In genomic region chr1:42686418-42686817, GRCh38 we compare ENCODE assay signal across 14 cellular contexts. TPM values are rescaled to one million over a fixed set of nuclear protein-coding genes. Genes with fewer than 3 reads are reported as not detected.
A peak's percentile ranks its signal among the peaks of the same experiment; 100 is the strongest.
DNase-seq lines count a peak whose midpoint lies in the region; ATAC-seq and TF ChIP-seq lines count a peak whose summit lies in the region.
"Had no signal": no experiment of that assay in that cellular context is flagged by ENCODE, and none has a peak within 500 bp of the region (broad histone marks: within the 10 kb centered on the region; RNA-seq: fewer than 3 reads in every experiment).

No MANE protein-coding gene starts in this region.

- no peak overlapping the region for H3K4ac ChIP-seq in H9 (ENCODE audit: low read depth, low read length)

- H4K5ac ChIP-seq in H9 (ENCODE audit: insufficient read length, low read depth, low read length), result no peak overlapping the region

- H3K4me3 ChIP-seq in CD4-positive, alpha-beta memory T cell (ENCODE audit: low read length in 2 of 2), result no peak overlapping the region
- H3K4me3 ChIP-seq in dorsolateral prefrontal cortex, result no peak overlapping the region
- no peak overlapping the region for H3K4me3 ChIP-seq in uterus

- peaks cover 0 to 5% (median 0%) of the 10 kb centered on the region in 8 donors for H3K9me3 Mint-ChIP-seq in CD4-positive, alpha-beta memory T cell
- H3K9me3 Mint-ChIP-seq in H9 (no peaks in the 10 kb centered on the region), memory B cell (no peaks in the 10 kb centered on the region)
- no peaks in the 10 kb centered on the region for H3K9me3 Mint-ChIP-seq in activated CD4-positive, alpha-beta memory T cell treated with anti-CD3 and anti-CD28 coated beads, Interleukin-2, amount 10 ng/mL, durations not matched to agents 7 days and 5 days

- no peaks in the 10 kb centered on the region for H3K9me3 ChIP-seq in CD4-positive, alpha-beta memory T cell (ENCODE audit: control insufficient read depth in 1 of 2, low read length in 2 of 2)
- H3K9me3 ChIP-seq in H9 (ENCODE audit: control insufficient read depth, low read depth, low read length), result no peaks in the 10 kb centered on the region
- H3K9me3 ChIP-seq in uterus, result no peaks in the 10 kb centered on the region

- H2AK5ac ChIP-seq in H9 (ENCODE audit: insufficient read length, low read length), result no peak overlapping the region

- no peak overlapping the region for H2BK20ac ChIP-seq in H9 (ENCODE audit: low read depth, low read length, poor library complexity, severe bottlenecking)

- H3K27me3 Mint-ChIP-seq in CD4-positive, alpha-beta memory T cell, result no peaks in the 10 kb centered on the region
- H3K27me3 Mint-ChIP-seq in H9 (ENCODE audit: low read depth), result no peaks in the 10 kb centered on the region
- H3K27me3 Mint-ChIP-seq in activated CD4-positive, alpha-beta memory T cell treated with anti-CD3 and anti-CD28 coated beads, Interleukin-2, amount 10 ng/mL, durations not matched to agents 7 days and 5 days, result no peaks in the 10 kb centered on the region
- H3K27me3 Mint-ChIP-seq in memory B cell, result no peaks in the 10 kb centered on the region

- no peaks in the 10 kb centered on the region for H4K20me1 ChIP-seq in H9 (ENCODE audit: control insufficient read depth, insufficient read depth, insufficient read length)

- H4K8ac ChIP-seq in H9 (replicated peaks; ENCODE audit: insufficient read length, low read depth, low read length), result no peak overlapping the region

- TF ChIP-seq POLR2A in uterus (IDR thresholded peaks at IDR 0.05), result no peak

- H3K18ac ChIP-seq in H9 (ENCODE audit: insufficient read length, low read depth, low read length), result no peak overlapping the region

- H2AFZ ChIP-seq in H9 (ENCODE audit: low read length), result no peak overlapping the region

- peak overlapping the region in 3 of 7 donors; percentile 42 to 48 (median 47) for H3K27ac Mint-ChIP-seq in CD4-positive, alpha-beta memory T cell
- H3K27ac Mint-ChIP-seq in H9, result no peak overlapping the region
- H3K27ac Mint-ChIP-seq in activated CD4-positive, alpha-beta memory T cell treated with anti-CD3 and anti-CD28 coated beads, Interleukin-2, amount 10 ng/mL, durations not matched to agents 7 days and 5 days, result no peak overlapping the region
- H3K27ac Mint-ChIP-seq in memory B cell, result peak overlapping the region; percentile 52

- H4K91ac ChIP-seq in H9 (ENCODE audit: insufficient read length, low read depth, low read length), result no peak overlapping the region

- no peak overlapping the region for H3K14ac ChIP-seq in H9 (ENCODE audit: insufficient read depth, low read length)

- H3K36me3 Mint-ChIP-seq in CD4-positive, alpha-beta memory T cell, result peaks cover 24 to 49% of the 10 kb centered on the region in 2 donors
- H3K36me3 Mint-ChIP-seq in H9 (ENCODE audit: insufficient read depth in 1 of 3, low read depth in 3 of 3) (peaks cover 29 to 49% (median 47%) of the 10 kb centered on the region in 3 experiments), memory B cell (peaks cover 11% of the 10 kb centered on the region)
- peaks cover 53% of the 10 kb centered on the region for H3K36me3 Mint-ChIP-seq in activated CD4-positive, alpha-beta memory T cell treated with anti-CD3 and anti-CD28 coated beads, Interleukin-2, amount 10 ng/mL, durations not matched to agents 7 days and 5 days (ENCODE audit: low read depth)

- H3K9ac ChIP-seq in H9 (ENCODE audit: extremely low read depth, insufficient read length, low read length), result no peak overlapping the region

- H3K27ac ChIP-seq in CD4-positive, alpha-beta memory T cell (ENCODE audit: low read depth, low read length), result no peak overlapping the region
- H3K27ac ChIP-seq in H9 (ENCODE audit: insufficient read length, low read depth, low read length), result no peak overlapping the region
- no peak overlapping the region for H3K27ac ChIP-seq in dorsolateral prefrontal cortex
- H3K27ac ChIP-seq in uterus, result no peak overlapping the region

- peak overlapping the region; percentile 29 for H3K4me2 ChIP-seq in H9 (ENCODE audit: insufficient read depth, insufficient read length, low read length)

- H3K23ac ChIP-seq in H9 (ENCODE audit: insufficient read length, low read depth, low read length), result no peak overlapping the region

- intact Hi-C loops in CD4-positive, alpha-beta memory T cell (cut with micrococcal nuclease), result loop anchor here (10.0 kb wide), 1 partner anchor 792 kb away; no protein-coding TSS in a partner anchor
- intact Hi-C loops in dorsolateral prefrontal cortex (cut with DNase I), result loop anchor here in 1 of 2 donors (10.0 kb wide), 2 partner anchors 352 to 512 kb away; partner anchors contain the start of gene FOXJ3
- intact Hi-C loops in posterior vena cava (cut with DNase I), result no loop called here
- intact Hi-C loops in uterus (cut with DNase I; ENCODE audit: low total_unique reads), result no loop called here

- no peak overlapping the region for H2BK5ac ChIP-seq in H9 (ENCODE audit: insufficient read length, low read length)

- H2BK12ac ChIP-seq in H9 (ENCODE audit: insufficient read length, low read depth, low read length), result no peak overlapping the region

- no peaks in the 10 kb centered on the region for H3K36me3 ChIP-seq in CD4-positive, alpha-beta memory T cell (ENCODE audit: insufficient read depth, low read length)
- no peaks in the 10 kb centered on the region for H3K36me3 ChIP-seq in uterus

- peaks cover 81% of the 10 kb centered on the region for H3K79me2 ChIP-seq in H9 (ENCODE audit: insufficient read depth, low read length)

- H3K4me1 Mint-ChIP-seq in CD4-positive, alpha-beta memory T cell, result peaks cover 69 to 93% (median 79%) of the 10 kb centered on the region in 4 donors
- H3K4me1 Mint-ChIP-seq in H9, result peaks cover 61 to 69% of the 10 kb centered on the region in 2 experiments
- H3K4me1 Mint-ChIP-seq in activated CD4-positive, alpha-beta memory T cell treated with anti-CD3 and anti-CD28 coated beads, Interleukin-2, amount 10 ng/mL, durations not matched to agents 7 days and 5 days, result peaks cover 73% of the 10 kb centered on the region
- peaks cover 56% of the 10 kb centered on the region for H3K4me1 Mint-ChIP-seq in memory B cell

- TF ChIP-seq CTCF in H9 (conservative IDR thresholded peaks at IDR 0.05), result no peak
- TF ChIP-seq CTCF in dorsolateral prefrontal cortex (IDR thresholded peaks at IDR 0.05 in 54 of 56, conservative IDR thresholded peaks at IDR 0.05 in 2 of 56; ENCODE audit: low read depth in 1 of 56, partially characterized antibody in 56 of 56), result no peak
- no peak for TF ChIP-seq CTCF in uterus (IDR thresholded peaks at IDR 0.05)

- no peak overlapping the region for H3T11ph ChIP-seq in H9 (ENCODE audit: low read length)

- ATAC-seq in memory B cell (ENCODE audit: low read depth), result no peak

- H3K4me3 Mint-ChIP-seq in CD4-positive, alpha-beta memory T cell, result peak overlapping the region in 7 of 8 donors; percentile 17 to 72 (median 39)
- H3K4me3 Mint-ChIP-seq in H9, result peak overlapping the region; percentile 34 to 38; a peak in 3 of 5 replicates
- peak overlapping the region; percentile 22 for H3K4me3 Mint-ChIP-seq in activated CD4-positive, alpha-beta memory T cell treated with anti-CD3 and anti-CD28 coated beads, Interleukin-2, amount 10 ng/mL, durations not matched to agents 7 days and 5 days
- peak overlapping the region; percentile 34 for H3K4me3 Mint-ChIP-seq in memory B cell

- no peak overlapping the region for H2BK15ac ChIP-seq in H9 (ENCODE audit: low read depth, low read length)

- no peak overlapping the region for H3K56ac ChIP-seq in H9 (ENCODE audit: insufficient read length, low read depth, low read length)

- H2BK120ac ChIP-seq in H9 (ENCODE audit: low read depth, low read length, poor library complexity, severe bottlenecking), result no peak overlapping the region

- no peak for DNase-seq in CD4-positive, alpha-beta memory T cell
- DNase-seq in H9, result no peak
- no peak for DNase-seq in activated CD4-positive, alpha-beta memory T cell treated with anti-CD3 and anti-CD28 coated beads, Interleukin-2, amount 10 ng/mL, durations not matched to agents 7 days and 5 days
- no peak for DNase-seq in memory B cell (ENCODE audit: low spot score in 2 of 2)
- no peak for DNase-seq in dorsolateral prefrontal cortex
- no peak for DNase-seq in posterior vena cava (ENCODE audit: low spot score)
- no peak for DNase-seq in 8988T
- DNase-seq in uterus, result no peak
- DNase-seq: DMS53, NCI-H1694, T-helper 9 cell had no signal

- CTCF ChIA-PET in CD4-positive, alpha-beta memory T cell (lab: Charles Lee; ENCODE audit: partially characterized antibody), result no interaction called here
- CTCF ChIA-PET in activated CD4-positive, alpha-beta memory T cell treated with anti-CD3 and anti-CD28 coated beads, Interleukin-2, amount 10 ng/mL, durations not matched to agents 7 days and 5 days (lab: Charles Lee), result interaction anchor here (0.5 kb wide), 1 partner anchor 108 kb away, joined by 3 read pairs; no protein-coding TSS in a partner anchor

- no peaks in the 10 kb centered on the region for H3K27me3 ChIP-seq in CD4-positive, alpha-beta memory T cell (ENCODE audit: insufficient read depth, low read length)
- H3K27me3 ChIP-seq in H9 (ENCODE audit: insufficient read depth, low read length) (no peaks in the 10 kb centered on the region), dorsolateral prefrontal cortex (no peaks in the 10 kb centered on the region), uterus (no peaks in the 10 kb centered on the region)

- H3K79me1 ChIP-seq in H9 (ENCODE audit: insufficient read depth, low read depth, low read length, poor library complexity, severe bottlenecking), result no peaks in the 10 kb centered on the region

- no CpG with 5 or more reads among the region's 4 CpGs for WGBS in H9 (ENCODE audit: extremely low coverage, insufficient read length, low lambda C conversion rate)

- POLR2A ChIA-PET in CD4-positive, alpha-beta memory T cell (lab: Charles Lee; ENCODE audit: partially characterized antibody), result interaction anchor here (1.4 kb wide), 1 partner anchor 24 kb away, joined by 4 read pairs; no protein-coding TSS in a partner anchor
- POLR2A ChIA-PET in activated CD4-positive, alpha-beta memory T cell treated with anti-CD3 and anti-CD28 coated beads, Interleukin-2, amount 10 ng/mL, durations not matched to agents 7 days and 5 days (lab: Charles Lee), result interaction anchor here (2.2 to 11.7 kb wide), 3 partner anchors 15 to 28 kb away, joined by 9 to 209 read pairs (median 12); partner anchors contain the start of gene PPIH

- peaks cover 8% of the 10 kb centered on the region for H3K23me2 ChIP-seq in H9 (ENCODE audit: insufficient read length, low read depth, low read length, poor library complexity, severe bottlenecking)

- peaks cover 81% of the 10 kb centered on the region for H3K4me1 ChIP-seq in CD4-positive, alpha-beta memory T cell (ENCODE audit: insufficient read depth, low read length)
- peaks cover 2% of the 10 kb centered on the region for H3K4me1 ChIP-seq in H9 (ENCODE audit: insufficient read depth, low read length)
- H3K4me1 ChIP-seq in uterus, result peaks cover 14 to 22% of the 10 kb centered on the region in 2 donors

RNA-seq across cellular contexts. Expression of gene YBX1, which starts 4.2 kb away (rescaled TPM):
- 100 to 1,000 TPM; 328 TPM for total RNA-seq in CD4-positive, alpha-beta memory T cell
- polyA plus RNA-seq in CD4-positive, alpha-beta memory T cell, result 100 to 1,000 TPM in 1 of 2 donors, 10 to 100 TPM in 1; 69.9 to 107 TPM
- total RNA-seq in H9 (2021) (1,019 and 1,029 TPM in 2 replicates), dorsolateral prefrontal cortex (100 to 1,000 TPM in 82 of 120 experiments, 10 to 100 TPM in 38; 68.9 to 189 (median 108) TPM), posterior vena cava (100 to 1,000 TPM; 596 to 706 TPM), uterus (100 to 1,000 TPM; 282 to 387 (median 333) TPM)
- total RNA-seq in activated CD4-positive, alpha-beta memory T cell treated with anti-CD3 and anti-CD28 coated beads, Interleukin-2, amount 10 ng/mL, durations not matched to agents 7 days and 5 days, result 100 to 1,000 TPM; 575 to 580 TPM

RNA-seq across cellular contexts. Expression of gene PPIH, which starts 28.2 kb away (rescaled TPM):
- total RNA-seq in CD4-positive, alpha-beta memory T cell, result 10 to 100 TPM; 40.5 to 42.9 TPM
- polyA plus RNA-seq in CD4-positive, alpha-beta memory T cell, result 10 to 100 TPM; 65.8 to 74.4 TPM
- total RNA-seq in H9 (2021) (87.5 and 89.3 TPM in 2 replicates), dorsolateral prefrontal cortex (10 to 100 TPM; 10.4 to 36.8 (median 23.8) TPM), posterior vena cava (10 to 100 TPM; 13.2 to 21.7 TPM), uterus (10 to 100 TPM in 3 of 4 donors, 1 to 10 TPM in 1; 2.6 to 48.4 (median 36.3) TPM)
- 10 to 100 TPM; 71.3 to 71.4 TPM for total RNA-seq in activated CD4-positive, alpha-beta memory T cell treated with anti-CD3 and anti-CD28 coated beads, Interleukin-2, amount 10 ng/mL, durations not matched to agents 7 days and 5 days

RNA-seq across cellular contexts. Expression of gene CLDN19, which starts 53.6 kb away (rescaled TPM):
- not detected for total RNA-seq in CD4-positive, alpha-beta memory T cell
- polyA plus RNA-seq in CD4-positive, alpha-beta memory T cell, result not detected
- total RNA-seq in H9 (2021), result 11.1 and 12.5 TPM in 2 replicates
- not detected for total RNA-seq in activated CD4-positive, alpha-beta memory T cell treated with anti-CD3 and anti-CD28 coated beads, Interleukin-2, amount 10 ng/mL, durations not matched to agents 7 days and 5 days
- total RNA-seq in dorsolateral prefrontal cortex, result under 1 TPM in 2 of 120 experiments, not detected in 118; 0.23 to 0.35 TPM
- not detected for total RNA-seq in posterior vena cava
- under 1 TPM in 1 of 4 donors, not detected in 3; 0.28 TPM for total RNA-seq in uterus
- total RNA-seq: dermis microvascular lymphatic vessel endothelial cell, glomerular endothelial cell, pulmonary artery endothelial cell had no signal
